In genomic region chr4:99893991-99894981, GRCh38 we compare ENCODE assay signal across 8 cellular contexts.
A peak's percentile ranks its signal among the peaks of the same experiment; 100 is the strongest.
DNase-seq lines count a peak whose midpoint lies in the region; ATAC-seq and FAIRE-seq lines count a peak whose summit lies in the region.

A gene with protein sequence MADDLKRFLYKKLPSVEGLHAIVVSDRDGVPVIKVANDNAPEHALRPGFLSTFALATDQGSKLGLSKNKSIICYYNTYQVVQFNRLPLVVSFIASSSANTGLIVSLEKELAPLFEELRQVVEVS (minus strand): TSS chr4:99894427. CDS start chr4:99893963, 464 bp downstream.

- peaks cover 10% of the 10 kb centered on the region for H3K36me3 Mint-ChIP-seq in effector memory CD8-positive, alpha-beta T cell (ENCODE audit: insufficient read depth)

- peak; percentile 46 for FAIRE-seq in HTR-8/SVneo (lab: Jason Lieb, UNC)

- no peaks in the 10 kb centered on the region for H3K9me3 Mint-ChIP-seq in effector memory CD8-positive, alpha-beta T cell

- H3K4me3 Mint-ChIP-seq in effector memory CD8-positive, alpha-beta T cell, result peak within 1 kb of the TSS; percentile 94 to 96

- peaks cover 16 to 32% of the 10 kb centered on the region in 2 donors for H3K4me1 Mint-ChIP-seq in effector memory CD8-positive, alpha-beta T cell (ENCODE audit: low read depth in 2 of 2)

- ATAC-seq in GM21367 (IDR thresholded peaks at IDR 0.05; ENCODE audit: unreplicated experiment), result peak; percentile 99
- peak; percentile 99 for ATAC-seq in effector memory CD8-positive, alpha-beta T cell (replicated peaks)

- H3K27ac Mint-ChIP-seq in effector memory CD8-positive, alpha-beta T cell, result peak within 1 kb of the TSS; percentile 97 to 98

- DNase-seq in COLO668 (lab: John Stamatoyannopoulos, UW; ENCODE audit: unreplicated experiment), result peak; percentile 92
- DNase-seq in HTR-8/SVneo (ENCODE audit: insufficient read length, low spot score), result peak; percentile 79
- peak; percentile 92 for DNase-seq in NOMO-1 treated with DMSO at 0.1 percent for 48 hours (lab: John Stamatoyannopoulos, UW; ENCODE audit: unreplicated experiment)
- DNase-seq in activated CD8-positive, alpha-beta memory T cell treated with anti-CD3 and anti-CD28 coated beads for 4 hours (ENCODE audit: low read depth in 2 of 2), result peak; percentile 71 to 79
- DNase-seq in effector memory CD8-positive, alpha-beta T cell, result peak; percentile 83 to 86 (median 85)
- peak; percentile 96 for DNase-seq in medulla oblongata (ENCODE audit: extremely low spot score)
- DNase-seq in stimulated activated CD4-positive, alpha-beta T cell treated with anti-CD3 and anti-CD28 coated beads, TNF-alpha, amount 100 ng/mL, for 48 hours (ENCODE audit: low read depth in 3 of 3), result peak; percentile 73 to 83 (median 79)

- no peaks in the 10 kb centered on the region for H3K27me3 Mint-ChIP-seq in effector memory CD8-positive, alpha-beta T cell

Comparison
In these comparisons a context has a peak if more than half of its experiments do, and no peak if none do; other contexts are left out.
1. Peak in every context shown above with its lines: DNase-seq and ATAC-seq.